Comparison of ENCODE assay signal across 16 cellular contexts in genomic region chr17:50443492-50444051, GRCh38. TPM values are rescaled to one million over a fixed set of nuclear protein-coding genes. Genes with fewer than 3 reads are reported as not detected.
DNase-seq lines count a peak whose midpoint lies in the region; ATAC-seq and TF ChIP-seq lines count a peak whose summit lies in the region.
"Had no signal": no experiment of that assay in that cellular context is flagged by ENCODE, and none has a peak within 500 bp of the region (broad histone marks: within the 10 kb centered on the region; RNA-seq: fewer than 3 reads in every experiment).

No MANE protein-coding gene starts in this region.

- WGBS in trophoblast cell (ENCODE audit: extremely low coverage, insufficient coverage, insufficient read length), result no CpG with 5 or more reads among the region's 3 CpGs

- H3K4me3 ChIP-seq in fibroblast of the aortic adventitia (ENCODE audit: low read depth, low read length), result no peak overlapping the region
- no peak overlapping the region for H3K4me3 ChIP-seq in trophoblast cell (ENCODE audit: low read depth, low read length)
- H3K4me3 ChIP-seq: BLaER1 treated with 17β-estradiol and CSF1 and Interleukin-3, amounts not matched to agents 10 nM and 100 nM had no signal

- H2BK12ac ChIP-seq in trophoblast cell (ENCODE audit: low read length), result no peak overlapping the region

- in situ Hi-C loops in G401 (cut with HindIII; ENCODE audit: low sequenced_read_pairs), result no loop called here

- no peak overlapping the region for H3K14ac ChIP-seq in trophoblast cell (ENCODE audit: low read length)

- TF ChIP-seq CTCF in fibroblast of the aortic adventitia (IDR thresholded peaks at IDR 0.05; ENCODE audit: insufficient read depth, low read length), result no peak

- peaks cover 3 to 10% of the 10 kb centered on the region in 2 experiments for H3K36me3 ChIP-seq in trophoblast cell (ENCODE audit: control insufficient read depth in 1 of 2, insufficient read depth in 2 of 2, low read length in 2 of 2)

- ATAC-seq in GM18867 (IDR thresholded peaks at IDR 0.05; ENCODE audit: unreplicated experiment), result no peak
- ATAC-seq: left lobe of liver; stimulated activated memory B cell treated with anti-CD40 and anti-IgM and Interleukin-4, amounts not matched to agents 10 μg/mL and 1 μg/mL and 100 μg/mL, for 72 hours had no signal

- no peaks in the 10 kb centered on the region for H3K79me1 ChIP-seq in trophoblast cell (ENCODE audit: low read length)

- no peaks in the 10 kb centered on the region for H3K27me3 ChIP-seq in trophoblast cell (ENCODE audit: insufficient read depth, low read length)
- H3K27me3 ChIP-seq: BLaER1 treated with 17β-estradiol and CSF1 and Interleukin-3, amounts not matched to agents 10 nM and 100 nM had no signal

- DNase-seq in G401 (ENCODE audit: low spot score), result peak; percentile 35
- peak; percentile 39 for DNase-seq in OCI-M1 (lab: John Stamatoyannopoulos, UW)
- peak; percentile 66 for DNase-seq in fibroblast of the aortic adventitia (ENCODE audit: low read depth)
- DNase-seq in trophoblast cell, result no peak
- no peak for DNase-seq in stimulated activated CD4-positive, alpha-beta T cell treated with anti-CD3 and anti-CD28 coated beads, Interleukin-4, amount 100 ng/mL, for 4 hours
- no peak for DNase-seq in stimulated activated CD4-positive, alpha-beta T cell treated with anti-CD3 and anti-CD28 coated beads, Interleukin-15, amount 100 ng/mL, for 24 hours
- DNase-seq in DMS114 treated with DMSO at 0.1 percent for 48 hours (lab: John Stamatoyannopoulos, UW; ENCODE audit: unreplicated experiment), result no peak
- DNase-seq: activated CD4-positive, CD25-positive, alpha-beta regulatory T cell; amygdala; effector CD4-positive, alpha-beta T cell; NCI-H1048; stimulated activated CD4-positive, alpha-beta T cell treated with anti-CD3 and anti-CD28 coated beads, Interleukin-1b, Interleukin-23, amount 100 ng/mL, for 48 hours had no signal

- no peak overlapping the region for H4K8ac ChIP-seq in trophoblast cell (ENCODE audit: low read depth, low read length)

- H2BK5ac ChIP-seq in trophoblast cell (ENCODE audit: low read depth, low read length, poor library complexity), result no peak overlapping the region

- H4K12ac ChIP-seq in trophoblast cell (ENCODE audit: low read depth, low read length), result no peak overlapping the region

- H2BK120ac ChIP-seq in trophoblast cell (ENCODE audit: insufficient read depth, low read length, poor library complexity), result no peak overlapping the region

- H3K4ac ChIP-seq in trophoblast cell (ENCODE audit: low read depth, low read length), result no peak overlapping the region

- no peak overlapping the region for H3K27ac ChIP-seq in trophoblast cell (ENCODE audit: low read depth, low read length)
- H3K27ac ChIP-seq: BLaER1 treated with 17β-estradiol and CSF1 and Interleukin-3, amounts not matched to agents 10 nM and 100 nM had no signal

- peaks cover 3% of the 10 kb centered on the region for H3K79me2 ChIP-seq in trophoblast cell (ENCODE audit: control insufficient read depth, insufficient read depth, low read length, poor library complexity)

- H3K9ac ChIP-seq in trophoblast cell (ENCODE audit: low read length), result no peak overlapping the region

- H4K91ac ChIP-seq in trophoblast cell (ENCODE audit: low read depth, low read length), result no peak overlapping the region

- H3K9me3 ChIP-seq in trophoblast cell (ENCODE audit: insufficient read depth, low read depth, low read length), result no peaks in the 10 kb centered on the region
- H3K9me3 ChIP-seq: BLaER1 treated with 17β-estradiol and CSF1 and Interleukin-3, amounts not matched to agents 10 nM and 100 nM had no signal

- no peak overlapping the region for H2AK5ac ChIP-seq in trophoblast cell (ENCODE audit: low read length)

- peaks cover 5 to 7% of the 10 kb centered on the region in 2 experiments for H3K4me1 ChIP-seq in trophoblast cell (ENCODE audit: control insufficient read depth in 1 of 2, insufficient read depth in 2 of 2, low read length in 2 of 2)
- H3K4me1 ChIP-seq: BLaER1 treated with 17β-estradiol and CSF1 and Interleukin-3, amounts not matched to agents 10 nM and 100 nM had no signal

- H3K23ac ChIP-seq in trophoblast cell (ENCODE audit: low read length), result no peak overlapping the region

- H3K18ac ChIP-seq in trophoblast cell (ENCODE audit: low read length), result no peak overlapping the region

- no peak overlapping the region for H2AFZ ChIP-seq in trophoblast cell (ENCODE audit: insufficient read depth, low read length, poor library complexity)

- peak overlapping the region; percentile 52 for H3K4me2 ChIP-seq in trophoblast cell (ENCODE audit: low read length)
- H3K4me2 ChIP-seq: BLaER1 treated with 17β-estradiol and CSF1 and Interleukin-3, amounts not matched to agents 10 nM and 100 nM had no signal

RNA-seq across cellular contexts. Expression of gene ACSF2, which starts 17.6 kb away (rescaled TPM):
- 58.8 and 69.4 TPM in 2 replicates for total RNA-seq in G401 (2014; rRNA removed; shearing (Covaris generic))
- 15.7 and 273 TPM in 2 replicates for total RNA-seq in fibroblast of the aortic adventitia (ENCODE audit: low replicate concordance)
- 70.4 and 74.8 TPM in 2 replicates for polyA plus RNA-seq in trophoblast cell (2013)

RNA-seq across cellular contexts. Expression of gene CHAD, which starts 25.1 kb away (rescaled TPM):
- not detected in 2 replicates for total RNA-seq in G401 (2014; rRNA removed; shearing (Covaris generic))
- not detected in 2 replicates for total RNA-seq in fibroblast of the aortic adventitia (ENCODE audit: low replicate concordance)
- not detected in 2 replicates for polyA plus RNA-seq in trophoblast cell (2013)

RNA-seq across cellular contexts. Expression of gene RSAD1, which starts 35.1 kb away (rescaled TPM):
- 31.9 and 34.5 TPM in 2 replicates for total RNA-seq in G401 (2014; rRNA removed; shearing (Covaris generic))
- 25.8 and 35.4 TPM in 2 replicates for total RNA-seq in fibroblast of the aortic adventitia (ENCODE audit: low replicate concordance)
- polyA plus RNA-seq in trophoblast cell (2013), result 7.2 and 7.7 TPM in 2 replicates

RNA-seq across cellular contexts. Expression of gene LRRC59, which starts 46.2 kb away (rescaled TPM):
- total RNA-seq in G401 (2014; rRNA removed; shearing (Covaris generic)), result 150 and 182 TPM in 2 replicates
- 60.3 and 126 TPM in 2 replicates for total RNA-seq in fibroblast of the aortic adventitia (ENCODE audit: low replicate concordance)
- 135 and 138 TPM in 2 replicates for polyA plus RNA-seq in trophoblast cell (2013)

Comparison
In these comparisons a context has a peak if more than half of its experiments do, and no peak if none do; other contexts are left out.
1. DNase-seq: peak in G401 (single experiment), OCI-M1 (single experiment) and fibroblast of the aortic adventitia (single experiment); none in trophoblast cell (0 of 2), stimulated activated CD4-positive, alpha-beta T cell treated with anti-CD3 and anti-CD28 coated beads, Interleukin-4, amount 100 ng/mL, for 4 hours (0 of 2), stimulated activated CD4-positive, alpha-beta T cell treated with anti-CD3 and anti-CD28 coated beads, Interleukin-15, amount 100 ng/mL, for 24 hours (single experiment) and DMS114 treated with DMSO at 0.1 percent for 48 hours (single experiment).